1 cellular context compared by ENCODE assay signal in the genomic region with DNA sequence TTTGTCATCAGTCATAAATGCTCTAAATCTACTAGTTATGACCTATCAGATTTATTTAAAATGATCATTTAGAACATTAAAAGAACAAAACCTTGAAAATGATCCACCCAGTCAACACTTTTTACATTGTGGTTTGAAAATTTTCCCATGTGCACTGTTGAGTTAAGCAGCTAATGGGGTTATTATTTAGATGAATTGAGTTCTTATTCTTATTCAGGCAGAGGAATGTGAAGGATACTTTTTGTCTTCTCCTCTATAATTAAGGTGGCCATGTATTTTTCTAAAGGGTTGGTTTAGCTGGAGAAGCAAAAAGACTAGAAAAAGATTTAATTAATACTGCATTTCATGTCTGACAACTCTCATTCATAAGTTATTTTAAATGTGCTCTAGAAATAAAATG.
TF ChIP-seq lines count a peak whose summit lies in the region.

No MANE protein-coding gene starts in this region.

TF ChIP-seq in GM23338, 12 proteins besides CTCF, POLR2A, EP300 and RAD21 (continued from another document):
- TF ChIP-seq, protein P1, sequence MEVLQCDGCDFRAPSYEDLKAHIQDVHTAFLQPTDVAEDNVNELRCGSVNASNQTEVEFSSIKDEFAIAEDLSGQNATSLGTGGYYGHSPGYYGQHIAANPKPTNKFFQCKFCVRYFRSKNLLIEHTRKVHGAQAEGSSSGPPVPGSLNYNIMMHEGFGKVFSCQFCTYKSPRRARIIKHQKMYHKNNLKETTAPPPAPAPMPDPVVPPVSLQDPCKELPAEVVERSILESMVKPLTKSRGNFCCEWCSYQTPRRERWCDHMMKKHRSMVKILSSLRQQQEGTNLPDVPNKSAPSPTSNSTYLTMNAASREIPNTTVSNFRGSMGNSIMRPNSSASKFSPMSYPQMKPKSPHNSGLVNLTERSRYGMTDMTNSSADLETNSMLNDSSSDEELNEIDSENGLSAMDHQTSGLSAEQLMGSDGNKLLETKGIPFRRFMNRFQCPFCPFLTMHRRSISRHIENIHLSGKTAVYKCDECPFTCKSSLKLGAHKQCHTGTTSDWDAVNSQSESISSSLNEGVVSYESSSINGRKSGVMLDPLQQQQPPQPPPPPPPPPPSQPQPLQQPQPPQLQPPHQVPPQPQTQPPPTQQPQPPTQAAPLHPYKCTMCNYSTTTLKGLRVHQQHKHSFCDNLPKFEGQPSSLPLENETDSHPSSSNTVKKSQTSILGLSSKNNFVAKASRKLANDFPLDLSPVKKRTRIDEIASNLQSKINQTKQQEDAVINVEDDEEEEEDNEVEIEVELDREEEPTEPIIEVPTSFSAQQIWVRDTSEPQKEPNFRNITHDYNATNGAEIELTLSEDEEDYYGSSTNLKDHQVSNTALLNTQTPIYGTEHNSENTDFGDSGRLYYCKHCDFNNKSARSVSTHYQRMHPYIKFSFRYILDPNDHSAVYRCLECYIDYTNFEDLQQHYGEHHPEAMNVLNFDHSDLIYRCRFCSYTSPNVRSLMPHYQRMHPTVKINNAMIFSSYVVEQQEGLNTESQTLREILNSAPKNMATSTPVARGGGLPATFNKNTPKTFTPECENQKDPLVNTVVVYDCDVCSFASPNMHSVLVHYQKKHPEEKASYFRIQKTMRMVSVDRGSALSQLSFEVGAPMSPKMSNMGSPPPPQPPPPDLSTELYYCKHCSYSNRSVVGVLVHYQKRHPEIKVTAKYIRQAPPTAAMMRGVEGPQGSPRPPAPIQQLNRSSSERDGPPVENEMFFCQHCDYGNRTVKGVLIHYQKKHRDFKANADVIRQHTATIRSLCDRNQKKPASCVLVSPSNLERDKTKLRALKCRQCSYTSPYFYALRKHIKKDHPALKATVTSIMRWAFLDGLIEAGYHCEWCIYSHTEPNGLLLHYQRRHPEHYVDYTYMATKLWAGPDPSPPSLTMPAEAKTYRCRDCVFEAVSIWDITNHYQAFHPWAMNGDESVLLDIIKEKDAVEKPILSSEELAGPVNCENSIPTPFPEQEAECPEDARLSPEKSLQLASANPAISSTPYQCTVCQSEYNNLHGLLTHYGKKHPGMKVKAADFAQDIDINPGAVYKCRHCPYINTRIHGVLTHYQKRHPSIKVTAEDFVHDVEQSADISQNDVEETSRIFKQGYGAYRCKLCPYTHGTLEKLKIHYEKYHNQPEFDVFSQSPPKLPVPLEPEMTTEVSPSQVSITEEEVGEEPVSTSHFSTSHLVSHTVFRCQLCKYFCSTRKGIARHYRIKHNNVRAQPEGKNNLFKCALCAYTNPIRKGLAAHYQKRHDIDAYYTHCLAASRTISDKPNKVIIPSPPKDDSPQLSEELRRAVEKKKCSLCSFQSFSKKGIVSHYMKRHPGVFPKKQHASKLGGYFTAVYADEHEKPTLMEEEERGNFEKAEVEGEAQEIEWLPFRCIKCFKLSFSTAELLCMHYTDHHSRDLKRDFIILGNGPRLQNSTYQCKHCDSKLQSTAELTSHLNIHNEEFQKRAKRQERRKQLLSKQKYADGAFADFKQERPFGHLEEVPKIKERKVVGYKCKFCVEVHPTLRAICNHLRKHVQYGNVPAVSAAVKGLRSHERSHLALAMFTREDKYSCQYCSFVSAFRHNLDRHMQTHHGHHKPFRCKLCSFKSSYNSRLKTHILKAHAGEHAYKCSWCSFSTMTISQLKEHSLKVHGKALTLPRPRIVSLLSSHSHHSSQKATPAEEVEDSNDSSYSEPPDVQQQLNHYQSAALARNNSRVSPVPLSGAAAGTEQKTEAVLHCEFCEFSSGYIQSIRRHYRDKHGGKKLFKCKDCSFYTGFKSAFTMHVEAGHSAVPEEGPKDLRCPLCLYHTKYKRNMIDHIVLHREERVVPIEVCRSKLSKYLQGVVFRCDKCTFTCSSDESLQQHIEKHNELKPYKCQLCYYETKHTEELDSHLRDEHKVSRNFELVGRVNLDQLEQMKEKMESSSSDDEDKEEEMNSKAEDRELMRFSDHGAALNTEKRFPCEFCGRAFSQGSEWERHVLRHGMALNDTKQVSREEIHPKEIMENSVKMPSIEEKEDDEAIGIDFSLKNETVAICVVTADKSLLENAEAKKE (CRISPR knock-in tag; IDR thresholded peaks at IDR 0.05), result no peak
- TF ChIP-seq NANOG (IDR thresholded peaks at IDR 0.05; ENCODE audit: borderline replicate concordance) (no peak), POLR2AphosphoS5 (IDR thresholded peaks at IDR 0.05; ENCODE audit: low read depth) (no peak)
TF ChIP-seq in GM23338: peak in this region for 0.
